In the genomic region with DNA sequence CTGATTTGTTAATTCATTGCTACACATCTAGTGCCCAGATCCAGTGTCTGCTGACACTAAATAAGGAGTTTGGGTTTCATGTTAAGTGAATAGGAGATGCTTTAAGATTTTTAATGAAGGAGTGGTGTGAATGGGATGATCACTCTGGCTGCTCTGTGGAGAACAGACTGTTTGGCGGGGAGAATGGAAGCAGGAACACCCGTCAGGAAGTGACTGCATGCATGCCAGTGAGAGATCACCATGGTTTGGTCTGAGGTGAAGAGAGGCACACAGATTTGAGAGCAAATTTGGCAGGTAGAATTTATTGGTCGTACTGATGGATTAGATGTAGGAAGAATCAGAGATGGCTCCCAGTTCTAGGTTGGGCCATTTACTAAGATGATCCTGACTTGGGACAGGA, we compare ENCODE assay signal across 23 cellular contexts. TPM values are rescaled to one million over a fixed set of nuclear protein-coding genes. Genes with fewer than 3 reads are reported as not detected.
DNase-seq lines count a peak whose midpoint lies in the region; ATAC-seq lines count a peak whose summit lies in the region.
"Had no signal": no experiment of that assay in that cellular context is flagged by ENCODE, and none has a peak within 500 bp of the region (broad histone marks: within the 10 kb centered on the region; RNA-seq: fewer than 3 reads in every experiment).

No MANE protein-coding gene starts in this region.

- peaks cover 25% of the 10 kb centered on the region for H4K20me1 ChIP-seq in Karpas-422 (ENCODE audit: insufficient read depth, low read depth, low read length)

- peaks cover 14% of the 10 kb centered on the region for H3K36me3 Mint-ChIP-seq in activated naive CD4-positive, alpha-beta T cell treated with anti-CD3 and anti-CD28 coated beads, Interleukin-2, amount 50 U/mL, for 24 hours
- H3K36me3 Mint-ChIP-seq in effector memory CD8-positive, alpha-beta T cell (ENCODE audit: insufficient read depth) = peaks cover 9% of the 10 kb centered on the region
- peaks cover 26% of the 10 kb centered on the region for H3K36me3 Mint-ChIP-seq in stimulated activated memory B cell treated with anti-CD40 and anti-IgM and Interleukin-4, amounts not matched to agents 10 μg/mL and 1 μg/mL and 100 μg/mL, for 72 hours

- H3K4me1 ChIP-seq in Karpas-422 (ENCODE audit: low read length) = peaks cover 27% of the 10 kb centered on the region
- H3K4me1 ChIP-seq: SJSA1 had no signal

- no peaks in the 10 kb centered on the region for H3K9me3 ChIP-seq in Karpas-422 (ENCODE audit: low read length)
- H3K9me3 ChIP-seq: body of pancreas, gastroesophageal sphincter, prostate gland, SJSA1, upper lobe of right lung had no signal

- no peaks in the 10 kb centered on the region for H3K27me3 ChIP-seq in Karpas-422 (ENCODE audit: low read length)
- H3K27me3 ChIP-seq: body of pancreas, gastroesophageal sphincter, SJSA1, upper lobe of right lung had no signal

- peaks cover 100% of the 10 kb centered on the region for H3K79me2 ChIP-seq in Karpas-422 (ENCODE audit: low read length)

- H3K4me2 ChIP-seq in Karpas-422 (ENCODE audit: low read depth, low read length, poor library complexity, severe bottlenecking) = peak overlapping the region; percentile 39

- DNase-seq in activated naive CD4-positive, alpha-beta T cell (lab: John Stamatoyannopoulos, UW) = no peak
- DNase-seq in Karpas-422 = no peak
- DNase-seq in effector memory CD8-positive, alpha-beta T cell = no peak
- DNase-seq in stimulated activated CD4-positive, alpha-beta T cell treated with anti-CD3 and anti-CD28 coated beads, Interleukin-12 subunit alpha, Interleukin-12 subunit beta, amount 100 ng/mL, for 4 hours = no peak
- no peak for DNase-seq in GDM1 (lab: John Stamatoyannopoulos, UW)
- DNase-seq: activated CD4-positive, CD25-positive, alpha-beta regulatory T cell treated with anti-CD3 and anti-CD28 coated beads, Interleukin-2, amount 50 U/mL, for 72 hours; activated CD8-positive, alpha-beta T cell treated with anti-CD3 and anti-CD28 coated beads, Interleukin-2, amount 10 ng/mL, durations not matched to agents 7 days and 5 days; body of pancreas; effector memory CD4-positive, alpha-beta T cell; H9; islet precursor cell; NCI-H1048; NCI-H1694 treated with DMSO at 0.1 percent for 48 hours; NCI-H2171 treated with DMSO at 0.1 percent for 48 hours; NCI-H524; T-helper 1 cell; upper lobe of right lung had no signal

- peak overlapping the region; percentile 38 for H3K9ac ChIP-seq in Karpas-422 (ENCODE audit: low read length)

- H3K27me3 Mint-ChIP-seq in activated naive CD4-positive, alpha-beta T cell treated with anti-CD3 and anti-CD28 coated beads, Interleukin-2, amount 50 U/mL, for 24 hours = no peaks in the 10 kb centered on the region
- H3K27me3 Mint-ChIP-seq in effector memory CD8-positive, alpha-beta T cell = no peaks in the 10 kb centered on the region
- H3K27me3 Mint-ChIP-seq in stimulated activated memory B cell treated with anti-CD40 and anti-IgM and Interleukin-4, amounts not matched to agents 10 μg/mL and 1 μg/mL and 100 μg/mL, for 72 hours = no peaks in the 10 kb centered on the region

- peak overlapping the region; percentile 9; the same call in 1 of the 2 replicates for H3K27ac ChIP-seq in Karpas-422 (ENCODE audit: low read length)
- H3K27ac ChIP-seq: body of pancreas, gastroesophageal sphincter, prostate gland, SJSA1, upper lobe of right lung had no signal

- H3K9me3 Mint-ChIP-seq in activated naive CD4-positive, alpha-beta T cell treated with anti-CD3 and anti-CD28 coated beads, Interleukin-2, amount 50 U/mL, for 24 hours = no peaks in the 10 kb centered on the region
- H3K9me3 Mint-ChIP-seq in effector memory CD8-positive, alpha-beta T cell = no peaks in the 10 kb centered on the region
- H3K9me3 Mint-ChIP-seq in stimulated activated memory B cell treated with anti-CD40 and anti-IgM and Interleukin-4, amounts not matched to agents 10 μg/mL and 1 μg/mL and 100 μg/mL, for 72 hours = no peaks in the 10 kb centered on the region
- H3K9me3 Mint-ChIP-seq: H9 had no signal

- H3K9me2 ChIP-seq in Karpas-422 (replicated peaks; ENCODE audit: insufficient read depth, low read length) = no peaks in the 10 kb centered on the region

- ATAC-seq in effector memory CD8-positive, alpha-beta T cell (replicated peaks) = no peak
- no peak for ATAC-seq in stimulated activated memory B cell treated with anti-CD40 and anti-IgM and Interleukin-4, amounts not matched to agents 10 μg/mL and 1 μg/mL and 100 μg/mL, for 72 hours
- no peak for ATAC-seq in GM21786 (IDR thresholded peaks at IDR 0.05; ENCODE audit: unreplicated experiment)
- ATAC-seq: activated CD8-positive, alpha-beta T cell treated with anti-CD3 and anti-CD28 coated beads, Interleukin-2, amount 10 ng/mL, durations not matched to agents 7 days and 5 days; body of pancreas; gastroesophageal sphincter; upper lobe of right lung had no signal

- H3K4me1 Mint-ChIP-seq in activated naive CD4-positive, alpha-beta T cell treated with anti-CD3 and anti-CD28 coated beads, Interleukin-2, amount 50 U/mL, for 24 hours = peaks cover 91% of the 10 kb centered on the region
- H3K4me1 Mint-ChIP-seq in effector memory CD8-positive, alpha-beta T cell (ENCODE audit: low read depth in 2 of 2) = peaks cover 49 to 86% of the 10 kb centered on the region in 2 donors
- H3K4me1 Mint-ChIP-seq in stimulated activated memory B cell treated with anti-CD40 and anti-IgM and Interleukin-4, amounts not matched to agents 10 μg/mL and 1 μg/mL and 100 μg/mL, for 72 hours = peaks cover 59% of the 10 kb centered on the region

- H3K4me3 ChIP-seq in Karpas-422 (ENCODE audit: low read length) = no peak overlapping the region
- H3K4me3 ChIP-seq: body of pancreas, gastroesophageal sphincter, prostate gland, SJSA1, upper lobe of right lung had no signal

- peak overlapping the region; percentile 24 for H3K27ac Mint-ChIP-seq in activated naive CD4-positive, alpha-beta T cell treated with anti-CD3 and anti-CD28 coated beads, Interleukin-2, amount 50 U/mL, for 24 hours
- peak overlapping the region; percentile 66 to 86 for H3K27ac Mint-ChIP-seq in effector memory CD8-positive, alpha-beta T cell
- peak overlapping the region; percentile 77 for H3K27ac Mint-ChIP-seq in stimulated activated memory B cell treated with anti-CD40 and anti-IgM and Interleukin-4, amounts not matched to agents 10 μg/mL and 1 μg/mL and 100 μg/mL, for 72 hours
- H3K27ac Mint-ChIP-seq: activated CD8-positive, alpha-beta T cell treated with anti-CD3 and anti-CD28 coated beads, Interleukin-2, amount 10 ng/mL, durations not matched to agents 7 days and 5 days had no signal

- no peaks in the 10 kb centered on the region; the same call in 1 of the 2 replicates for H3K36me3 ChIP-seq in Karpas-422 (ENCODE audit: insufficient read depth, low read length)
- H3K36me3 ChIP-seq: gastroesophageal sphincter, prostate gland had no signal

- peak overlapping the region; percentile 11 for H3K4me3 Mint-ChIP-seq in activated naive CD4-positive, alpha-beta T cell treated with anti-CD3 and anti-CD28 coated beads, Interleukin-2, amount 50 U/mL, for 24 hours
- H3K4me3 Mint-ChIP-seq in effector memory CD8-positive, alpha-beta T cell = peak overlapping the region; percentile 3 to 7
- H3K4me3 Mint-ChIP-seq in stimulated activated memory B cell treated with anti-CD40 and anti-IgM and Interleukin-4, amounts not matched to agents 10 μg/mL and 1 μg/mL and 100 μg/mL, for 72 hours = no peak overlapping the region
- H3K4me3 Mint-ChIP-seq: activated CD8-positive, alpha-beta T cell treated with anti-CD3 and anti-CD28 coated beads, Interleukin-2, amount 10 ng/mL, durations not matched to agents 7 days and 5 days; H9 had no signal

- no peak overlapping the region for H2AFZ ChIP-seq in Karpas-422 (ENCODE audit: low read length)

RNA-seq across cellular contexts. Expression of gene ATP6V0E1, which starts 19.8 kb away (rescaled TPM):
- 78.4 and 134 TPM in 2 replicates for total RNA-seq in Karpas-422 (2014; rRNA removed; shearing (Covaris generic); ENCODE audit: low replicate concordance)

RNA-seq across cellular contexts. Expression of gene RPL26L1, which starts 44.1 kb away (rescaled TPM):
- 17.0 and 18.5 TPM in 2 replicates for total RNA-seq in Karpas-422 (2014; rRNA removed; shearing (Covaris generic); ENCODE audit: low replicate concordance)

RNA-seq across cellular contexts. Expression of gene CREBRF, which starts 52.8 kb away (rescaled TPM):
- 24.5 and 31.9 TPM in 2 replicates for total RNA-seq in Karpas-422 (2014; rRNA removed; shearing (Covaris generic); ENCODE audit: low replicate concordance)

Comparison
In these comparisons a context has a peak if more than half of its experiments do, and no peak if none do; other contexts are left out.
1. H3K27ac Mint-ChIP-seq: peak in every context shown above with its lines; median percentile 77 in stimulated activated memory B cell treated with anti-CD40 and anti-IgM and Interleukin-4, amounts not matched to agents 10 μg/mL and 1 μg/mL and 100 μg/mL, for 72 hours; 76 in effector memory CD8-positive, alpha-beta T cell; 24 in activated naive CD4-positive, alpha-beta T cell treated with anti-CD3 and anti-CD28 coated beads, Interleukin-2, amount 50 U/mL, for 24 hours.